8 cellular contexts compared by ENCODE assay signal in genomic region chr18:3771121-3771971, GRCh38.
DNase-seq lines count a peak whose midpoint lies in the region; ATAC-seq and TF ChIP-seq lines count a peak whose summit lies in the region.

No MANE protein-coding gene starts in this region.

- TF ChIP-seq CTCF in GM20000 (IDR thresholded peaks at IDR 0.05; ENCODE audit: extremely low read depth, missing control alignments) (peak; percentile 86), gastroesophageal sphincter (IDR thresholded peaks at IDR 0.05) (peak; percentile 92 to 99 (median 96)), neutrophil (IDR thresholded peaks at IDR 0.05) (peak; percentile 84)

- in situ Hi-C loops in Caki2 (cut with HindIII; ENCODE audit: low pct_unique_long_range_greater_than_20kb, low sequenced_read_pairs): no loop called here

- no peak for TF ChIP-seq POLR2A in gastroesophageal sphincter (IDR thresholded peaks at IDR 0.05)

- H3K4me3 ChIP-seq in gastroesophageal sphincter (peak overlapping the region; percentile 15 to 40), neutrophil (ENCODE audit: low read depth in 1 of 2, low read length in 1 of 2) (no peak overlapping the region)

- 2 to 4% methylated on average over 12 to 13 of the region's 40 CpGs for WGBS in gastroesophageal sphincter (ENCODE audit: low coverage in 1 of 2), 2 donors

- DNase-seq in Caki2 (ENCODE audit: low read depth) (peak; percentile 87), GM20000 (ENCODE audit: low spot score) (peak; percentile 84), HS-27A (ENCODE audit: low read depth) (peak; percentile 74), SIG-M5 treated with dmso at 0.1 percent for 504 hours (lab: John Stamatoyannopoulos, UW; ENCODE audit: unreplicated experiment) (peak; percentile 88), stromal cell of bone marrow (ENCODE audit: low read depth) (peak; percentile 77)
- DNase-seq in activated gamma-delta T cell treated with anti-CD3 and anti-CD28 coated beads, Interleukin-2, amount 50 U/mL, for 16 hours (ENCODE audit: low read depth): peak; percentile 56

- peaks cover 0 to 36% (median 0%) of the 10 kb centered on the region in 3 donors for H3K4me1 ChIP-seq in gastroesophageal sphincter
- H3K4me1 ChIP-seq in neutrophil (ENCODE audit: control insufficient read depth in 1 of 2, insufficient read depth in 1 of 2, low read depth in 1 of 2, low read length in 1 of 2): peaks cover 0 to 8% of the 10 kb centered on the region in 2 experiments

- H3K36me3 ChIP-seq in gastroesophageal sphincter (no peaks in the 10 kb centered on the region), neutrophil (no peaks in the 10 kb centered on the region)

- H3K27ac ChIP-seq in gastroesophageal sphincter (peak overlapping the region in 2 of 4 donors; percentile 71 to 74), neutrophil (no peak overlapping the region)

- ATAC-seq in gastroesophageal sphincter: peak; percentile 97

- TF ChIP-seq EP300 in gastroesophageal sphincter (IDR thresholded peaks at IDR 0.05): no peak

- no peaks in the 10 kb centered on the region for H3K27me3 ChIP-seq in gastroesophageal sphincter
- peaks cover 28% of the 10 kb centered on the region for H3K27me3 ChIP-seq in neutrophil

- H3K9me3 ChIP-seq in gastroesophageal sphincter (no peaks in the 10 kb centered on the region), neutrophil (no peaks in the 10 kb centered on the region)

Comparison
In these comparisons a context has a peak if more than half of its experiments do, and no peak if none do; other contexts are left out.
1. H3K4me3 ChIP-seq: peak in gastroesophageal sphincter (2 of 2); none in neutrophil (0 of 2).
2. Peak in every context shown above with its lines, with median percentiles within 50 percentile points of each other: DNase-seq and CTCF ChIP-seq.